ENCODE assay signal across 8 cellular contexts in genomic region chr3:6124875-6125274, GRCh38.
"Had no signal": no experiment of that assay in that cellular context is flagged by ENCODE, and none has a peak within 500 bp of the region (broad histone marks: within the 10 kb centered on the region; RNA-seq: fewer than 3 reads in every experiment).

No MANE protein-coding gene starts in this region.

- FAIRE-seq: G401.6, GM12878, GM12891, GM12892, GM18507, GM19239 had no signal

- DNase-seq: GDM1, GF-D8 had no signal

- ATAC-seq: GM12878 had no signal

- H3K4me3 ChIP-seq: GM12878 had no signal
